Comparison of ENCODE assay signal across 25 cellular contexts in genomic region chr17:12391468-12391867, GRCh38.
DNase-seq lines count a peak whose midpoint lies in the region; ATAC-seq, FAIRE-seq and TF ChIP-seq lines count a peak whose summit lies in the region.
"Had no signal": no experiment of that assay in that cellular context is flagged by ENCODE, and none has a peak within 500 bp of the region (broad histone marks: within the 10 kb centered on the region; RNA-seq: fewer than 3 reads in every experiment).

No MANE protein-coding gene starts in this region.

- no peak overlapping the region for H3K4me3 ChIP-seq in A549
- H3K4me3 ChIP-seq in LNCaP clone FGC (ENCODE audit: low read depth, low read length): no peak overlapping the region
- no peak overlapping the region for H3K4me3 ChIP-seq in fibroblast of mammary gland (ENCODE audit: control insufficient read depth, low read depth, low read length)
- no peak overlapping the region for H3K4me3 ChIP-seq in mucosa of descending colon
- H3K4me3 ChIP-seq in Peyer's patch: no peak overlapping the region
- H3K4me3 ChIP-seq in tibial nerve: no peak overlapping the region
- H3K4me3 ChIP-seq: PC-9 had no signal

- peak overlapping the region; percentile 0; the same call in 1 of the 3 replicates for H3K4me2 ChIP-seq in A549
- H3K4me2 ChIP-seq: PC-9 had no signal

- no peak for TF ChIP-seq CTCF in A549 (IDR thresholded peaks at IDR 0.05)
- no peak for TF ChIP-seq CTCF in LNCaP clone FGC (IDR thresholded peaks at IDR 0.05; ENCODE audit: control insufficient read depth, extremely low read depth, insufficient read depth)
- TF ChIP-seq CTCF in fibroblast of mammary gland (conservative IDR thresholded peaks at IDR 0.05; ENCODE audit: control insufficient read depth, insufficient read depth, low read depth, low read length): no peak
- TF ChIP-seq CTCF in mucosa of descending colon (IDR thresholded peaks at IDR 0.05): no peak
- TF ChIP-seq CTCF in Peyer's patch (IDR thresholded peaks at IDR 0.05): no peak
- no peak for TF ChIP-seq CTCF in tibial nerve (IDR thresholded peaks at IDR 0.05)

- H3K9me3 ChIP-seq in A549 (no peaks in the 10 kb centered on the region), mucosa of descending colon (no peaks in the 10 kb centered on the region), Peyer's patch (no peaks in the 10 kb centered on the region), tibial nerve (no peaks in the 10 kb centered on the region)

- no peaks in the 10 kb centered on the region for H3K27me3 ChIP-seq in Peyer's patch
- no peaks in the 10 kb centered on the region for H3K27me3 ChIP-seq in tibial nerve

- peak; percentile 54 for FAIRE-seq in A549 (lab: Jason Lieb, UNC)
- FAIRE-seq: GM12891 had no signal

- ATAC-seq in A549 (no peak), mucosa of descending colon (no peak)
- ATAC-seq: T-cell had no signal

- TF ChIP-seq EP300 in A549 (IDR thresholded peaks at IDR 0.05) (no peak), tibial nerve (IDR thresholded peaks at IDR 0.05) (no peak)

- DNase-seq in A549 (ENCODE audit: low read depth in 1 of 2, low spot score in 1 of 2) (no peak), EL (peak; percentile 34), LNCaP clone FGC (ENCODE audit: low read depth) (peak; percentile 50), fibroblast of mammary gland (ENCODE audit: low read depth) (peak; percentile 11), mucosa of descending colon (no peak), Peyer's patch (no peak), tibial nerve (ENCODE audit: low spot score in 2 of 2) (no peak)
- DNase-seq: C1 segment of cervical spinal cord; CD4-positive, alpha-beta memory T cell; COR-L47; GF-D8; H7; MV-4-11; NCI-H1105; NCI-H1436 treated with DMSO at 0.1 percent for 48 hours; NCI-H187 treated with DMSO at 0.1 percent for 48 hours; NCI-H2107; NCI-H524 treated with DMSO at 0.1 percent for 48 hours; NCI-H774; PC-9; RPMI8226; SHP77; T-cell had no signal

- H3K36me3 ChIP-seq in mucosa of descending colon (ENCODE audit: low read depth) (no peaks in the 10 kb centered on the region), Peyer's patch (no peaks in the 10 kb centered on the region), tibial nerve (no peaks in the 10 kb centered on the region)

- peak overlapping the region in 1 of 2 experiments; percentile 43; a peak in 1 of 6 replicates for H3K27ac ChIP-seq in A549
- H3K27ac ChIP-seq in Peyer's patch: no peak overlapping the region
- no peak overlapping the region for H3K27ac ChIP-seq in tibial nerve
- H3K27ac ChIP-seq: HL-60, PC-9 had no signal

- intact Hi-C loops in mucosa of descending colon (cut with DNase I, micrococcal nuclease): no loop called here

- H3K4me1 ChIP-seq in A549 (peaks cover 32% of the 10 kb centered on the region), mucosa of descending colon (ENCODE audit: low read depth) (no peaks in the 10 kb centered on the region), Peyer's patch (no peaks in the 10 kb centered on the region), tibial nerve (no peaks in the 10 kb centered on the region)

- no peak for TF ChIP-seq POLR2A in A549 (IDR thresholded peaks at IDR 0.05; ENCODE audit: low read length)
- TF ChIP-seq POLR2A in Peyer's patch (IDR thresholded peaks at IDR 0.05): no peak
- TF ChIP-seq POLR2A in tibial nerve (IDR thresholded peaks at IDR 0.05): no peak

- CTCF ChIA-PET in A549 (lab: Yijun Ruan, JAX): no interaction called here

- no peak for TF ChIP-seq RAD21 in A549 (conservative IDR thresholded peaks at IDR 0.05 in 1 of 2, IDR thresholded peaks at IDR 0.05 in 1 of 2)

- WGBS in A549 (ENCODE audit: missing lambda C conversion rate): 22% methylated on average over 3 of the region's 3 CpGs
- 45 to 53% methylated on average over 3 of the region's 3 CpGs for WGBS in tibial nerve, 2 donors

- POLR2A ChIA-PET in A549 (lab: Yijun Ruan, JAX): no interaction called here

TF ChIP-seq in A549, 52 proteins besides CTCF, POLR2A, EP300 and RAD21:
- TF ChIP-seq SMC3 (IDR thresholded peaks at IDR 0.05): no peak
- TF ChIP-seq HDAC2 (IDR thresholded peaks at IDR 0.05): no peak
- TF ChIP-seq CEBPB (IDR thresholded peaks at IDR 0.05): 0 out of 4 replicates have a peak, but pooled peaks of 1 of the 2 experiments have one; percentile 20

Comparison
In these comparisons a context has a peak if more than half of its experiments do, and no peak if none do; other contexts are left out.
1. DNase-seq: peak in EL (single experiment), LNCaP clone FGC (single experiment) and fibroblast of mammary gland (single experiment); none in A549 (0 of 2), mucosa of descending colon (0 of 3), Peyer's patch (0 of 3) and tibial nerve (0 of 2).